ENCODE assay signal across 7 cellular contexts in the genomic region with DNA sequence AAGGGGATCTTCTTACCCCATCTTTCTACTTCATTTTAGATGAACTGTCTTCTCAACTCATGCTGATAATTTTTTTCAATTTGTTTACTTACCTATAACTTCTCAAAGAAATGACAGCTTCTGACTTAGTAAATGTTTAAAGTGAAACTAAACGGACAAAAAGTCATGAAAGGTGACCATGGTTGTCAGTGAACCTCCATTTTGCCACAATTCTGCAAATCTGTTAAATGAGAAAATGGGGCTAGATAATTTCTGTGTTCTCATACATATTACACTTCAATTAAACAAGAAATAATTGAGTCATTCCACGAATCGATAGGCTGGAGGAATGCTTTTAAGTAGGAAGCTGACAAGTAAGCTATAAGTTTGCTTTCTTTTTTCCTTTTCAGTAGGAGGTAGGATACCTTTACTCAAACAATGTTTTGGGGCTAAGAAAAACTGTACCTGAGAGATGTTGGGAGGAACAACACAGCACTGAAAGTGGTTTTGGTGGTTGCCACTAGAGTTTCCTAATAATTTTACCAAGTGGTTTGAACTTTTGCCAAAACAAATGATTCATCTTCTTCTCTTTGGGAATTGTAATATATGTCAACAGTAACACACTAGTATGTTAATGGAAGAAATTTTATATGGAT. TPM values are rescaled to one million over a fixed set of nuclear protein-coding genes. Genes with fewer than 3 reads are reported as not detected.
DNase-seq lines count a peak whose midpoint lies in the region; ATAC-seq, FAIRE-seq and TF ChIP-seq lines count a peak whose summit lies in the region.

No MANE protein-coding gene starts in this region.

- ATAC-seq in GM21367 (IDR thresholded peaks at IDR 0.05; ENCODE audit: unreplicated experiment) = no peak
- ATAC-seq in HG03196 (IDR thresholded peaks at IDR 0.05; ENCODE audit: unreplicated experiment) = no peak
- no peak for ATAC-seq in HG02852 (IDR thresholded peaks at IDR 0.05; ENCODE audit: unreplicated experiment)

- DNase-seq in HFF-Myc (ENCODE audit: extremely low read depth, low read depth) = peak; percentile 2
- DNase-seq in RCC 7860 (ENCODE audit: low spot score) = peak; percentile 49
- peak; percentile 21 for DNase-seq in fibroblast of the aortic adventitia (ENCODE audit: low read depth)
- DNase-seq in skeletal muscle cell (ENCODE audit: low read depth) = peak; percentile 2

- H3K4me3 ChIP-seq in HFF-Myc (replicated peaks; ENCODE audit: low read depth, low read length) (no peak overlapping the region), fibroblast of the aortic adventitia (ENCODE audit: low read depth, low read length) (no peak overlapping the region), skeletal muscle cell (ENCODE audit: low read depth, low read length) (no peak overlapping the region)

- no peak for TF ChIP-seq CTCF in HFF-Myc (IDR thresholded peaks at IDR 0.05; ENCODE audit: low read depth, low read length, missing control alignments)
- TF ChIP-seq CTCF in fibroblast of the aortic adventitia (IDR thresholded peaks at IDR 0.05; ENCODE audit: insufficient read depth, low read length) = no peak

- peak; percentile 80 for FAIRE-seq in RCC 7860 (lab: Jason Lieb, UNC)

RNA-seq across cellular contexts. Expression of a gene that starts 17.1 kb away (rescaled TPM):
- not detected in 2 replicates for total RNA-seq in fibroblast of the aortic adventitia (ENCODE audit: low replicate concordance)
